Comparison of ENCODE assay signal across 21 cellular contexts in the genomic region with DNA sequence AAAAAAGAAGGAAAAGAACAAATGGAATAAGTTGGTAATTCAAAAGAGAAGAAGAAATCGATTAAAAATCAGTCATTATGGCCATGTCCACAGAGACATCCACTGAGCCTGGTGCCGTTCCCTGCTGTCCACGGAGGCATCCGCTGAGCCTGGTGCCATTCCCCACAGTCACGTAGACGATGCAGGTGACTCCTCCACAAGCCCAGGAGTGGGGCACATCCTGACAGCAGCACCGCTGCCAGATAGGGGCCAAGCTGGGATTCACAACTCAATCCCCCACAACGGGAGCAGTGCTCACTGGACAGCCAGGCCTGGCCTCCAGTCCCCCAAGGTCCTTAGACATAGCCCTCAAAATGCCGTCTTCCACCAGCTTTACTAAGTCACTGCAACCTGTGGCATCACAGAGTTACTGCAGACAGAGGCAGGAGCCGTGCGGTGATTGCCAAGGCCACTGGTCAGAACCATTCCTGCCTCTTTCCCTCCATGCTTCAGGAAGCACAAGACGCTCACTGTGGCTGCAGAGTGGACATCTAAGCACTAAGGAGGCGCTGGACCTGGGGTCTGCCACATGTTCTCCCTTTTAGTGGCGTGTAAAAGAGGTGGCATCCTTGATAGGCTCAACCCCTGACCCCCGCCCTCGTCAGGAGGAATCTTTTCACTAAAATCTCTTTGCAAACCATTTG.
"Had no signal": no experiment of that assay in that cellular context is flagged by ENCODE, and none has a peak within 500 bp of the region (broad histone marks: within the 10 kb centered on the region; RNA-seq: fewer than 3 reads in every experiment).

No MANE protein-coding gene starts in this region.

- H3K9me3 ChIP-seq: mucosa of descending colon, stomach, suprapubic skin, transverse colon had no signal

- H3K27me3 ChIP-seq: transverse colon had no signal

- H3K4me1 ChIP-seq: stomach, suprapubic skin, transverse colon had no signal

- DNase-seq: activated CD4-positive, alpha-beta T cell treated with anti-CD3 and anti-CD28 coated beads for 4 hours; activated CD4-positive, alpha-beta T cell treated with anti-CD3 and anti-CD28 coated beads, Interleukin-2, amount 50 U/mL, for 48 hours; activated CD4-positive, CD25-positive, alpha-beta regulatory T cell; activated gamma-delta T cell treated with Interleukin-2 at 50 U/mL for 16 hours; aorta; dermis blood vessel endothelial cell; effector memory CD4-positive, alpha-beta T cell; glutamatergic neuron; left colon; mesenchymal stem cell; mucosa of descending colon; nephron progenitor cell; nucleus accumbens; retina; stimulated activated CD4-positive, alpha-beta T cell treated with anti-CD3 and anti-CD28 coated beads, Interleukin-12 subunit alpha, Interleukin-12 subunit beta, amount 100 ng/mL, for 4 hours; stomach; T1000; transverse colon had no signal

- H3K36me3 ChIP-seq: stomach, suprapubic skin, transverse colon had no signal

- H3K4me3 ChIP-seq: hepatocyte, mucosa of descending colon, stomach, suprapubic skin, transverse colon had no signal

- H3K27ac ChIP-seq: hepatocyte, stomach, suprapubic skin, transverse colon had no signal

- ATAC-seq: esophagus mucosa, left colon, mucosa of descending colon had no signal
